8 cellular contexts compared by ENCODE assay signal in the genomic region with DNA sequence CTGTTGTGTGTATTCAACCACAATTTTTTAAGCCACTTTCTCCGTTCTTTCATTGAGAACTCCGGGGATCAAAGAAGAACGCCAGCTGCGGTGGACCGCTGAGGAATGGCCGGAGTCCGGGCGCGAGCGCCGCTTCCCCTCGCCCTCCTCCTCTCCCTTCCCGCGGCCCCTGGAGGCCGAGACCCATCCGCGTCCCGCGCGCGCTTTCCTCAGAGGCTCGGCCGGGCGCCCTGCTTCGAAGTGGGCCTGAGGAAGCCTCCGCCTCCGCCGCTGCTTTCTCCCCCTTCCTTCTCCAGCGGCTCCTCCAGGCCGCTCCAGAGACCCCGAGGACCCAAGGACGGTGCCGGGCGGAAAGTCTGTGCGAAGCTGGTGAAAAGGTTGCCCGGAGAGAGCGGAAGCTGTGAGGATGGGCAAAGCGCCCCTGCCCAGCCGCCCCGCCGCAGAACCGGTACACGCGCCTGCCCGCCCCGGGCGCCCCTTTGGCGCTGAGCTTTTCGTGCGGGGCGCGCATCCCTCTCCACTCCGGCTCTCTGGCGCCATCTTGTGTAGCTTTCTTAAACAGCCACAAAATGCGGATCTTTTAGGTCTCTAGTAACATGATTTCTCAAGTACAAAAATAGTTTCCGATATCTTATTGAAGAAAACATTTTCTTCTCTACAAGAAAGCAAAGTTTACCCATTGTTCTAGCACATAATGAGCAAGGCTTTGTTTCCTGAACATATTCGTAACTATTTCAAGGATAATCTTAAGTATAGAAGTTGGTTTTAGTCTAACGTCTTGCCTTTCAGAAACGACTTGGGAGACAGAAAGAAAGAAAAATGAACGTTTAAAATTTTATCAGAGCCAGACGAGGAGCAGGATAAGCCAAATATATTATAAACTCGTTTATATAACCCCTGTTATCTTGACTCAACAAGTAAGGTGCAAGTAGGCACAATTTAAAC. TPM values are rescaled to one million over a fixed set of nuclear protein-coding genes. Genes with fewer than 3 reads are reported as not detected.
A peak's percentile ranks its signal among the peaks of the same experiment; 100 is the strongest.
DNase-seq lines count a peak whose midpoint lies in the region; ATAC-seq and TF ChIP-seq lines count a peak whose summit lies in the region.

No MANE protein-coding gene starts in this region.

- H3K9me3 ChIP-seq in CD4-positive, CD25-positive, alpha-beta regulatory T cell (ENCODE audit: control insufficient read depth in 2 of 2, low read length in 2 of 2): no peaks in the 10 kb centered on the region
- H3K9me3 ChIP-seq in HUES6 (ENCODE audit: control insufficient read depth, insufficient read depth, low read depth, low read length) (peaks cover 10% of the 10 kb centered on the region), esophagus squamous epithelium (no peaks in the 10 kb centered on the region)

- H3K27ac ChIP-seq in CD4-positive, CD25-positive, alpha-beta regulatory T cell (ENCODE audit: insufficient read depth, low read length, poor library complexity, severe bottlenecking): no peak overlapping the region
- peak overlapping the region; percentile 37; the same call in 1 of the 2 replicates for H3K27ac ChIP-seq in HUES6 (ENCODE audit: low read depth, low read length)
- H3K27ac ChIP-seq in esophagus squamous epithelium: peak overlapping the region; percentile 61 to 89 (median 85)

- ATAC-seq in CD4-positive, CD25-positive, alpha-beta regulatory T cell (ENCODE audit: low read depth in 2 of 2): peak; percentile 72 to 83
- ATAC-seq in GM19455 (IDR thresholded peaks at IDR 0.05; ENCODE audit: unreplicated experiment): peak; percentile 87

- peak overlapping the region in 3 of 4 donors; percentile 21 to 75 (median 75) for H3K4me3 Mint-ChIP-seq in CD4-positive, CD25-positive, alpha-beta regulatory T cell
- peak overlapping the region; percentile 72 for H3K4me3 Mint-ChIP-seq in activated T-cell treated with anti-CD3 and anti-CD28 coated beads, Interleukin-2, amount 50 U/mL, for 24 hours

- peaks cover 16% of the 10 kb centered on the region for H3K27me3 Mint-ChIP-seq in CD4-positive, CD25-positive, alpha-beta regulatory T cell
- H3K27me3 Mint-ChIP-seq in activated T-cell treated with anti-CD3 and anti-CD28 coated beads, Interleukin-2, amount 50 U/mL, for 24 hours: peaks cover 35% of the 10 kb centered on the region

- intact Hi-C loops in esophagus squamous epithelium (cut with DNase I): loop anchor here (5.0 kb wide), 1 partner anchor 192 kb away; no protein-coding TSS in a partner anchor

- peaks cover 11% of the 10 kb centered on the region for H3K4me1 ChIP-seq in CD4-positive, CD25-positive, alpha-beta regulatory T cell (ENCODE audit: control insufficient read depth, insufficient read depth, low read length, poor library complexity, severe bottlenecking)
- H3K4me1 ChIP-seq in HUES6 (ENCODE audit: control insufficient read depth, insufficient read depth, low read length) (peaks cover 9% of the 10 kb centered on the region; the same call in 1 of the 2 replicates), esophagus squamous epithelium (peaks cover 0 to 21% (median 2%) of the 10 kb centered on the region in 3 donors)

- peak; percentile 49 to 76 (median 72) for DNase-seq in CD4-positive, CD25-positive, alpha-beta regulatory T cell
- DNase-seq in OCI-M2 (lab: John Stamatoyannopoulos, UW; ENCODE audit: unreplicated experiment): peak; percentile 17
- DNase-seq in activated T-cell treated with anti-CD3 and anti-CD28 coated beads, Interleukin-2, amount 50 U/mL, for 24 hours: peak; percentile 82
- no peak for DNase-seq in esophagus squamous epithelium (lab: John Stamatoyannopoulos, UW)
- peak; percentile 88 for DNase-seq in myocyte (ENCODE audit: low read depth)
- peak; percentile 58 for DNase-seq in stimulated activated CD8-positive, alpha-beta memory T cell treated with anti-CD3 and anti-CD28 coated beads, Interleukin-7, amount 100 ng/mL, for 24 hours (ENCODE audit: low read depth)

- H3K36me3 ChIP-seq in CD4-positive, CD25-positive, alpha-beta regulatory T cell (ENCODE audit: control insufficient read depth, insufficient read depth, low read length): no peaks in the 10 kb centered on the region
- H3K36me3 ChIP-seq in HUES6 (ENCODE audit: control insufficient read depth, insufficient read depth, low read length) (no peaks in the 10 kb centered on the region), esophagus squamous epithelium (no peaks in the 10 kb centered on the region)

- peaks cover 9% of the 10 kb centered on the region for H3K27me3 ChIP-seq in CD4-positive, CD25-positive, alpha-beta regulatory T cell (ENCODE audit: control insufficient read depth, insufficient read depth, low read length)
- H3K27me3 ChIP-seq in HUES6 (ENCODE audit: control insufficient read depth, insufficient read depth, low read length): peaks cover 6% of the 10 kb centered on the region; the same call in 1 of the 2 replicates
- peaks cover 0 to 9% (median 0%) of the 10 kb centered on the region in 4 donors for H3K27me3 ChIP-seq in esophagus squamous epithelium

- peak; percentile 67 to 92 (median 83) for TF ChIP-seq CTCF in esophagus squamous epithelium (IDR thresholded peaks at IDR 0.05)

- WGBS in esophagus squamous epithelium, 2 donors: 2 to 4% methylated on average over 34 to 49 of the region's 62 CpGs

- H3K4me3 ChIP-seq in CD4-positive, CD25-positive, alpha-beta regulatory T cell (ENCODE audit: low read depth, low read length): no peak overlapping the region
- peak overlapping the region; percentile 65 for H3K4me3 ChIP-seq in HUES6 (ENCODE audit: low read depth, low read length)
- peak overlapping the region; percentile 35 to 72 (median 56) for H3K4me3 ChIP-seq in esophagus squamous epithelium

- H3K36me3 Mint-ChIP-seq in CD4-positive, CD25-positive, alpha-beta regulatory T cell: no peaks in the 10 kb centered on the region
- H3K36me3 Mint-ChIP-seq in activated T-cell treated with anti-CD3 and anti-CD28 coated beads, Interleukin-2, amount 50 U/mL, for 24 hours (ENCODE audit: low read depth): no peaks in the 10 kb centered on the region

- H3K9ac ChIP-seq in HUES6 (ENCODE audit: low read length): peak overlapping the region; percentile 87

- H3K9me3 Mint-ChIP-seq in CD4-positive, CD25-positive, alpha-beta regulatory T cell: peaks cover 0 to 1% (median 0%) of the 10 kb centered on the region in 7 donors
- H3K9me3 Mint-ChIP-seq in activated T-cell treated with anti-CD3 and anti-CD28 coated beads, Interleukin-2, amount 50 U/mL, for 24 hours: no peaks in the 10 kb centered on the region

- TF ChIP-seq POLR2A in esophagus squamous epithelium (IDR thresholded peaks at IDR 0.05): no peak

- no peak overlapping the region for H3K27ac Mint-ChIP-seq in CD4-positive, CD25-positive, alpha-beta regulatory T cell
- peak overlapping the region; percentile 52 for H3K27ac Mint-ChIP-seq in activated T-cell treated with anti-CD3 and anti-CD28 coated beads, Interleukin-2, amount 50 U/mL, for 24 hours

- H3K4me1 Mint-ChIP-seq in CD4-positive, CD25-positive, alpha-beta regulatory T cell: peaks cover 3 to 13% (median 6%) of the 10 kb centered on the region in 4 donors
- H3K4me1 Mint-ChIP-seq in activated T-cell treated with anti-CD3 and anti-CD28 coated beads, Interleukin-2, amount 50 U/mL, for 24 hours (ENCODE audit: low read depth): peaks cover 8% of the 10 kb centered on the region

RNA-seq across cellular contexts. Expression of a gene that starts 59.2 kb away (rescaled TPM):
- total RNA-seq in CD4-positive, CD25-positive, alpha-beta regulatory T cell: 4.1 TPM
- 10 to 100 TPM in 3 of 4 donors, 1 to 10 TPM in 1; 8.4 to 15.1 (median 13.1) TPM for polyA plus RNA-seq in CD4-positive, CD25-positive, alpha-beta regulatory T cell
- total RNA-seq in esophagus squamous epithelium (10 to 100 TPM in 1 of 4 donors, 1 to 10 TPM in 3; 1.4 to 11.7 (median 4.2) TPM), myocyte (12.5 and 16.4 TPM in 2 replicates)
- 13.1 TPM for polyA plus RNA-seq in myocyte (2012)
